In the genomic region with DNA sequence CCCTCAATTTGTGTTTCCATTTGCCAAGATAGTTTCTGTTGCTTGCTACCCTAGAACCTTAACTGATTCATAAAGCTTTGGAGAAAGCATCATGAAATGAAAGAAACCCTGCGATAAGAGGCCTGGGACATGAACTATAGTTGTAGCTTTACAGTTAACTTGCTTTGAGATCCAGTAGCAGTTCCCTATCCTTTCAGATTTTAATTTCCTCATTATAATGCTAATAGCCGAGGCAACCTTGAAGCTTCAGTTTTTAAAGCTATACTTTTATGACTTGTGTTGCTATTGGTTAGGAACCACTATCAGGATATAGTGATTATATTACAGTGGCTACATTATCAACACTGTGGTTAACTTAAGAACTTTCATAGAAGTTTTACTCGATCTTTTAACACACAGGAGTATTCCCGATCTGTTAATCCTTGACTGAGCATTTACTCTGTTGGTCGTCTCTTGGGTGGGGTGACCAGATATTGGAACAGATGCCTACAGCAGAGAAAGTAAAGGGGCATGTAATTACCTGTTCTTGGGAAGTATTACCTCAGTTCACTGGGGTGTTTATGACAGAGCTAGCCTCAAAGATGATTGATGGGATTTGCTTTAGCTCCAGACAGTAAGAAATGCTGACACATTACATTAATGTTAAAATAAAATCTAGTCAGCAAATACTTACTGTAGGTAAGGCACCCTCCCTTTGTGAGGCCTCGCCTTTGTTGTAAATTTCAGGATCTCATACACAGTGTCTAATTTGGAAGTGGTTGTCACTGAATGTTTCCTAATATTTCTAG, we compare ENCODE assay signal across 1 cellular context.
TF ChIP-seq lines count a peak whose summit lies in the region.

No MANE protein-coding gene starts in this region.

TF ChIP-seq in WTC11, 78 proteins besides CTCF, POLR2A, EP300 and RAD21 (continued from another document):
- TF ChIP-seq, protein P1, sequence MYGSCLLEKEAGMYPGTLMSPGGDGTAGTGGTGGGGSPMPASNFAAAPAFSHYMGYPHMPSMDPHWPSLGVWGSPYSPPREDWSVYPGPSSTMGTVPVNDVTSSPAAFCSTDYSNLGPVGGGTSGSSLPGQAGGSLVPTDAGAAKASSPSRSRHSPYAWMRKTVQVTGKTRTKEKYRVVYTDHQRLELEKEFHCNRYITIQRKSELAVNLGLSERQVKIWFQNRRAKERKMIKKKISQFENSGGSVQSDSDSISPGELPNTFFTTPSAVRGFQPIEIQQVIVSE (CRISPR knock-in tag; IDR thresholded peaks at IDR 0.05; ENCODE audit: borderline replicate concordance) = no peak
- TF ChIP-seq IRF2 (CRISPR knock-in tag; IDR thresholded peaks at IDR 0.05; ENCODE audit: borderline replicate concordance, low read depth) = no peak
